In genomic region chr15:60840703-60841411, GRCh38 we compare ENCODE assay signal across 10 cellular contexts.
DNase-seq lines count a peak whose midpoint lies in the region; ATAC-seq and TF ChIP-seq lines count a peak whose summit lies in the region.
"Had no signal": no experiment of that assay in that cellular context is flagged by ENCODE, and none has a peak within 500 bp of the region (broad histone marks: within the 10 kb centered on the region; RNA-seq: fewer than 3 reads in every experiment).

No MANE protein-coding gene starts in this region.

- peaks cover 88% of the 10 kb centered on the region for H3K4me1 ChIP-seq in Loucy (ENCODE audit: insufficient read depth, low read length, poor library complexity, severe bottlenecking)

- ATAC-seq in activated CD8-positive, alpha-beta T cell treated with anti-CD3 and anti-CD28 coated beads for 36 hours, result peak; percentile 67
- ATAC-seq in activated naive CD8-positive, alpha-beta T cell treated with anti-CD3 and anti-CD28 coated beads, Interleukin-2, amount 50 U/mL, for 24 hours, result peak; percentile 59
- no peak for ATAC-seq in GM18519 (IDR thresholded peaks at IDR 0.05; ENCODE audit: low FRiP score, unreplicated experiment)
- ATAC-seq in GM19035 (IDR thresholded peaks at IDR 0.05; ENCODE audit: unreplicated experiment), result no peak

- no peaks in the 10 kb centered on the region for H3K9me3 Mint-ChIP-seq in activated CD8-positive, alpha-beta T cell treated with anti-CD3 and anti-CD28 coated beads for 36 hours
- no peaks in the 10 kb centered on the region for H3K9me3 Mint-ChIP-seq in activated naive CD8-positive, alpha-beta T cell treated with anti-CD3 and anti-CD28 coated beads, Interleukin-2, amount 50 U/mL, for 24 hours

- H2AFZ ChIP-seq in Loucy (ENCODE audit: low read length), result peak overlapping the region; percentile 48; the same call in 1 of the 2 replicates

- H3K27me3 Mint-ChIP-seq in activated CD8-positive, alpha-beta T cell treated with anti-CD3 and anti-CD28 coated beads for 36 hours, result peaks cover 1% of the 10 kb centered on the region
- H3K27me3 Mint-ChIP-seq in activated naive CD8-positive, alpha-beta T cell treated with anti-CD3 and anti-CD28 coated beads, Interleukin-2, amount 50 U/mL, for 24 hours, result peaks cover 5% of the 10 kb centered on the region

- H3K36me3 ChIP-seq in Loucy (ENCODE audit: insufficient read depth, low read length), result no peaks in the 10 kb centered on the region

- no peaks in the 10 kb centered on the region for H3K27me3 ChIP-seq in Loucy (ENCODE audit: insufficient read depth, low read length, poor library complexity, severe bottlenecking)

- peak; percentile 79 for DNase-seq in activated CD8-positive, alpha-beta T cell treated with anti-CD3 and anti-CD28 coated beads for 36 hours
- DNase-seq in activated naive CD8-positive, alpha-beta T cell treated with anti-CD3 and anti-CD28 coated beads, Interleukin-2, amount 50 U/mL, for 24 hours, result peak; percentile 42
- DNase-seq in stimulated activated CD4-positive, alpha-beta T cell treated with anti-CD3 and anti-CD28 coated beads, Interleukin-4, amount 100 ng/mL, for 1 hour, result peak; percentile 19
- DNase-seq in NCI-H2107 (lab: John Stamatoyannopoulos, UW) (no peak), COLO829 (ENCODE audit: low spot score) (no peak)
- DNase-seq: hippocampal formation had no signal

- CTCF ChIA-PET in activated CD8-positive, alpha-beta T cell treated with anti-CD3 and anti-CD28 coated beads for 36 hours (lab: Charles Lee), result interaction anchor here (1.0 to 2.0 kb wide), 5 partner anchors 10 to 255 kb away, joined by 3 to 8 read pairs (median 7); no protein-coding TSS in a partner anchor

- peaks cover 30% of the 10 kb centered on the region; the same call in 1 of the 2 replicates for H3K79me2 ChIP-seq in Loucy (ENCODE audit: insufficient read depth, low read length)

- H3K36me3 Mint-ChIP-seq in activated CD8-positive, alpha-beta T cell treated with anti-CD3 and anti-CD28 coated beads for 36 hours (ENCODE audit: low read depth), result no peaks in the 10 kb centered on the region
- no peaks in the 10 kb centered on the region for H3K36me3 Mint-ChIP-seq in activated naive CD8-positive, alpha-beta T cell treated with anti-CD3 and anti-CD28 coated beads, Interleukin-2, amount 50 U/mL, for 24 hours (ENCODE audit: low read depth)
- H3K36me3 Mint-ChIP-seq: WTC11 had no signal

- peak overlapping the region; percentile 62 for H3K4me3 Mint-ChIP-seq in activated CD8-positive, alpha-beta T cell treated with anti-CD3 and anti-CD28 coated beads for 36 hours
- H3K4me3 Mint-ChIP-seq in activated naive CD8-positive, alpha-beta T cell treated with anti-CD3 and anti-CD28 coated beads, Interleukin-2, amount 50 U/mL, for 24 hours, result peak overlapping the region; percentile 60
- H3K4me3 Mint-ChIP-seq: WTC11 had no signal

- H3K9ac ChIP-seq in Loucy (ENCODE audit: low read depth, low read length, poor library complexity, severe bottlenecking), result peak overlapping the region; percentile 76

- peak overlapping the region; percentile 71 for H3K27ac Mint-ChIP-seq in activated CD8-positive, alpha-beta T cell treated with anti-CD3 and anti-CD28 coated beads for 36 hours
- peak overlapping the region; percentile 33 for H3K27ac Mint-ChIP-seq in activated naive CD8-positive, alpha-beta T cell treated with anti-CD3 and anti-CD28 coated beads, Interleukin-2, amount 50 U/mL, for 24 hours
- H3K27ac Mint-ChIP-seq: WTC11 had no signal

- H3K9me2 ChIP-seq in Loucy (replicated peaks; ENCODE audit: low read depth, low read length), result no peaks in the 10 kb centered on the region

- H3K4me1 Mint-ChIP-seq in activated CD8-positive, alpha-beta T cell treated with anti-CD3 and anti-CD28 coated beads for 36 hours (ENCODE audit: low read depth), result peaks cover 78% of the 10 kb centered on the region
- peaks cover 80% of the 10 kb centered on the region for H3K4me1 Mint-ChIP-seq in activated naive CD8-positive, alpha-beta T cell treated with anti-CD3 and anti-CD28 coated beads, Interleukin-2, amount 50 U/mL, for 24 hours

- H3K4me2 ChIP-seq in Loucy (ENCODE audit: low read depth, low read length, poor library complexity, severe bottlenecking), result peak overlapping the region; percentile 81

- H3F3A ChIP-seq in Loucy (ENCODE audit: low read depth), result peaks cover 19% of the 10 kb centered on the region

- no peak for TF ChIP-seq CTCF in Loucy (conservative IDR thresholded peaks at IDR 0.05; ENCODE audit: low read length)
- TF ChIP-seq CTCF in activated CD8-positive, alpha-beta T cell treated with anti-CD3 and anti-CD28 coated beads for 36 hours (IDR thresholded peaks at IDR 0.05), result no peak

- no peaks in the 10 kb centered on the region for H3K9me3 ChIP-seq in Loucy (ENCODE audit: insufficient read depth, low read depth, low read length)

- peak overlapping the region; percentile 72 for H3K4me3 ChIP-seq in Loucy (ENCODE audit: low read length, poor library complexity, severe bottlenecking)

- intact Hi-C loops in activated CD8-positive, alpha-beta T cell treated with anti-CD3 and anti-CD28 coated beads for 36 hours (cut with micrococcal nuclease), result loop anchor here (5.0 kb wide), 3 partner anchors 34 to 259 kb away; no protein-coding TSS in a partner anchor

- POLR2A ChIA-PET in activated CD8-positive, alpha-beta T cell treated with anti-CD3 and anti-CD28 coated beads for 36 hours (lab: Charles Lee), result interaction anchor here (0.5 to 1.4 kb wide), 5 partner anchors 9 to 191 kb away, joined by 3 to 4 read pairs (median 3); no protein-coding TSS in a partner anchor

- no peaks in the 10 kb centered on the region for H4K20me1 ChIP-seq in Loucy (ENCODE audit: insufficient read depth, low read length, poor library complexity, severe bottlenecking)

Comparison
In these comparisons a context has a peak if more than half of its experiments do, and no peak if none do; other contexts are left out.
1. ATAC-seq: peak in activated CD8-positive, alpha-beta T cell treated with anti-CD3 and anti-CD28 coated beads for 36 hours (single experiment) and activated naive CD8-positive, alpha-beta T cell treated with anti-CD3 and anti-CD28 coated beads, Interleukin-2, amount 50 U/mL, for 24 hours (single experiment); none in GM18519 (single experiment) and GM19035 (single experiment).
2. DNase-seq: peak in activated CD8-positive, alpha-beta T cell treated with anti-CD3 and anti-CD28 coated beads for 36 hours (single experiment), activated naive CD8-positive, alpha-beta T cell treated with anti-CD3 and anti-CD28 coated beads, Interleukin-2, amount 50 U/mL, for 24 hours (single experiment) and stimulated activated CD4-positive, alpha-beta T cell treated with anti-CD3 and anti-CD28 coated beads, Interleukin-4, amount 100 ng/mL, for 1 hour (single experiment); none in NCI-H2107 (single experiment) and COLO829 (single experiment).